14 cellular contexts compared by ENCODE assay signal in genomic region chr14:20557212-20557542, GRCh38. TPM values are rescaled to one million over a fixed set of nuclear protein-coding genes. Genes with fewer than 3 reads are reported as not detected.
DNase-seq lines count a peak whose midpoint lies in the region; ATAC-seq and TF ChIP-seq lines count a peak whose summit lies in the region.
"Had no signal": no experiment of that assay in that cellular context is flagged by ENCODE, and none has a peak within 500 bp of the region (broad histone marks: within the 10 kb centered on the region; RNA-seq: fewer than 3 reads in every experiment).

No MANE protein-coding gene starts in this region.

- H3K27ac ChIP-seq in HL-60 (replicated peaks): peak overlapping the region; percentile 61
- H3K27ac ChIP-seq: A549, C4-2B had no signal

- H3K4me3 Mint-ChIP-seq in mesothelial cell of epicardium: no peak overlapping the region
- no peak overlapping the region for H3K4me3 Mint-ChIP-seq in stimulated activated naive B cell treated with anti-CD40 and anti-IgM and Interleukin-4, amounts not matched to agents 10 μg/mL and 1 μg/mL and 100 μg/mL, for 72 hours
- H3K4me3 Mint-ChIP-seq: CD4-positive, alpha-beta memory T cell had no signal

- peaks cover 17% of the 10 kb centered on the region for H3K4me1 ChIP-seq in adipocyte (ENCODE audit: control insufficient read depth, insufficient read depth, low read length)
- H3K4me1 ChIP-seq: A549, BE2C had no signal

- H3K9ac ChIP-seq in adipocyte (ENCODE audit: low read length): peak overlapping the region; percentile 15

- no peak for DNase-seq in HL-60 (ENCODE audit: low read depth in 1 of 2, low spot score in 1 of 2)
- DNase-seq in adipocyte (ENCODE audit: low read depth): no peak
- no peak for DNase-seq in mesothelial cell of epicardium (ENCODE audit: low spot score in 2 of 2, unreplicated experiment in 2 of 2)
- DNase-seq in stimulated activated naive B cell treated with anti-CD40 and anti-IgM and Interleukin-4, amounts not matched to agents 10 μg/mL and 1 μg/mL and 100 μg/mL, for 72 hours: no peak
- no peak for DNase-seq in NCI-H82 (lab: John Stamatoyannopoulos, UW)
- DNase-seq: BE2C; CD4-positive, alpha-beta memory T cell; DMS153; DMS79 treated with DMSO at 0.1 percent for 48 hours; EL; H7 had no signal

- peaks cover 24% of the 10 kb centered on the region for H3K4me1 Mint-ChIP-seq in mesothelial cell of epicardium
- H3K4me1 Mint-ChIP-seq in stimulated activated naive B cell treated with anti-CD40 and anti-IgM and Interleukin-4, amounts not matched to agents 10 μg/mL and 1 μg/mL and 100 μg/mL, for 72 hours: no peaks in the 10 kb centered on the region
- H3K4me1 Mint-ChIP-seq: CD4-positive, alpha-beta memory T cell had no signal

- no peaks in the 10 kb centered on the region for H3K36me3 Mint-ChIP-seq in mesothelial cell of epicardium
- H3K36me3 Mint-ChIP-seq in stimulated activated naive B cell treated with anti-CD40 and anti-IgM and Interleukin-4, amounts not matched to agents 10 μg/mL and 1 μg/mL and 100 μg/mL, for 72 hours: no peaks in the 10 kb centered on the region
- H3K36me3 Mint-ChIP-seq: CD4-positive, alpha-beta memory T cell had no signal

- H3K27me3 ChIP-seq in HL-60 (ENCODE audit: insufficient read depth, poor library complexity, severe bottlenecking): no peaks in the 10 kb centered on the region
- no peaks in the 10 kb centered on the region for H3K27me3 ChIP-seq in adipocyte (replicated peaks; ENCODE audit: control insufficient read depth, insufficient read depth, low read length)

- no peak for ATAC-seq in stimulated activated naive B cell treated with anti-CD40 and anti-IgM and Interleukin-4, amounts not matched to agents 10 μg/mL and 1 μg/mL and 100 μg/mL, for 72 hours (replicated peaks)
- no peak for ATAC-seq in HG03095 (IDR thresholded peaks at IDR 0.05; ENCODE audit: unreplicated experiment)
- ATAC-seq: A549 had no signal

- no peaks in the 10 kb centered on the region for H3K9me3 ChIP-seq in adipocyte (ENCODE audit: control insufficient read depth, low read length)
- H3K9me3 ChIP-seq: A549, BE2C had no signal

- no peaks in the 10 kb centered on the region for H3K9me3 Mint-ChIP-seq in mesothelial cell of epicardium
- no peaks in the 10 kb centered on the region for H3K9me3 Mint-ChIP-seq in stimulated activated naive B cell treated with anti-CD40 and anti-IgM and Interleukin-4, amounts not matched to agents 10 μg/mL and 1 μg/mL and 100 μg/mL, for 72 hours
- H3K9me3 Mint-ChIP-seq: CD4-positive, alpha-beta memory T cell had no signal

- H3K36me3 ChIP-seq in adipocyte (ENCODE audit: control insufficient read depth, insufficient read depth, low read length, severe bottlenecking): no peaks in the 10 kb centered on the region
- H3K36me3 ChIP-seq: BE2C had no signal

- TF ChIP-seq CTCF in HL-60 (IDR thresholded peaks at IDR 0.05; ENCODE audit: insufficient read depth, low read length) (no peak), mesothelial cell of epicardium (IDR thresholded peaks at IDR 0.05; ENCODE audit: unreplicated experiment) (no peak)

- H3K4me3 ChIP-seq in HL-60 (replicated peaks; ENCODE audit: insufficient read depth, low read length) (no peak overlapping the region), adipocyte (ENCODE audit: low read length) (no peak overlapping the region)
- H3K4me3 ChIP-seq: A549 had no signal

- no peaks in the 10 kb centered on the region for H3K27me3 Mint-ChIP-seq in mesothelial cell of epicardium (ENCODE audit: low read depth)
- peaks cover 0 to 10% of the 10 kb centered on the region in 2 donors for H3K27me3 Mint-ChIP-seq in stimulated activated naive B cell treated with anti-CD40 and anti-IgM and Interleukin-4, amounts not matched to agents 10 μg/mL and 1 μg/mL and 100 μg/mL, for 72 hours

- peak overlapping the region; percentile 10 for H3K27ac Mint-ChIP-seq in mesothelial cell of epicardium
- no peak overlapping the region for H3K27ac Mint-ChIP-seq in stimulated activated naive B cell treated with anti-CD40 and anti-IgM and Interleukin-4, amounts not matched to agents 10 μg/mL and 1 μg/mL and 100 μg/mL, for 72 hours
- H3K27ac Mint-ChIP-seq: CD4-positive, alpha-beta memory T cell had no signal

RNA-seq across cellular contexts. Expression of gene RNASE9, which starts 3.7 kb away (rescaled TPM):
- total RNA-seq in mesothelial cell of epicardium: not detected in 3 replicates
- total RNA-seq: CD4-positive, alpha-beta memory T cell; H7 had no signal

RNA-seq across cellular contexts. Expression of gene RNASE11, which starts 30.6 kb away (rescaled TPM):
- total RNA-seq in mesothelial cell of epicardium: not detected in 3 replicates
- total RNA-seq: CD4-positive, alpha-beta memory T cell; H7 had no signal

RNA-seq across cellular contexts. Expression of gene RNASE12, which starts 34.0 kb away (rescaled TPM):
- not detected in 3 replicates for total RNA-seq in mesothelial cell of epicardium
- total RNA-seq: CD4-positive, alpha-beta memory T cell; H7 had no signal

RNA-seq across cellular contexts. Expression of gene RNASE10, which starts 51.8 kb away (rescaled TPM):
- total RNA-seq in mesothelial cell of epicardium: 0.70 to 1.1 TPM (median 1.1 TPM) in 3 replicates
- total RNA-seq: H7 had no signal
